In the genomic region with DNA sequence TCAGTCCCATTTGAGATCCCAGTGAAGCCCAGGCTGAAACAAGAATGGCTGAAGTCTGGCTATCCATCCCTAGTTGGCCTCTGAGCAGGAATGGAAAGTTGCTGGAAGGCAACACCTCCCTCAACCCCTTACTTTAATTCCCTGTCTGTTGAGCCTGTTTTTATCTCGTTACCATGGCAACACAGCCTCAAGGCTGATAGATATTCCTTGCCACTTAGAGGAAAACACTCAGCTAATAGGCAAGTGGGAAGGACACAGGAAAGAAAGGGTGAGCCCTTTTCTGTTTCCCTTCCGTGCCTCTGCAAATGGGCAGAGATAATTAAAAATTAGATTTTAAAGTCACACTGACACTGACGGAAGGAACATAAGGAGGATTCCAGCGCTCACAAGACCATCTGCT, we compare ENCODE assay signal across 25 cellular contexts.
DNase-seq lines count a peak whose midpoint lies in the region; ATAC-seq and TF ChIP-seq lines count a peak whose summit lies in the region.
"Had no signal": no experiment of that assay in that cellular context is flagged by ENCODE, and none has a peak within 500 bp of the region (broad histone marks: within the 10 kb centered on the region; RNA-seq: fewer than 3 reads in every experiment).

No MANE protein-coding gene starts in this region.

- H3K4me1 ChIP-seq in HEK293 (ENCODE audit: control insufficient read depth, insufficient read depth, low read length) (0 out of 2 replicates have a peak, but pooled peaks cover 4% of the 10 kb centered on the region), mesodermal cell (ENCODE audit: control insufficient read depth, insufficient read depth, low read length, poor library complexity, severe bottlenecking) (peaks cover 6% of the 10 kb centered on the region)
- H3K4me1 ChIP-seq: gastroesophageal sphincter, prostate gland, spleen, upper lobe of left lung had no signal

- H3K4me3 ChIP-seq in HEK293 (ENCODE audit: low read depth, low read length): no peak overlapping the region
- H3K4me3 ChIP-seq in mesodermal cell (ENCODE audit: extremely low read depth, insufficient read depth, low read length, poor library complexity, severe bottlenecking): no peak overlapping the region
- H3K4me3 ChIP-seq: adrenal gland, cardiac muscle cell, gastroesophageal sphincter, prostate gland, spleen, upper lobe of left lung had no signal

- H3K36me3 ChIP-seq in HEK293 (ENCODE audit: control insufficient read depth in 2 of 2, insufficient read depth in 1 of 2, low read length in 2 of 2) (no peaks in the 10 kb centered on the region), mesodermal cell (ENCODE audit: control insufficient read depth, insufficient read depth, low read length) (no peaks in the 10 kb centered on the region)
- H3K36me3 ChIP-seq: adrenal gland, cardiac muscle cell, gastroesophageal sphincter, prostate gland, spleen, upper lobe of left lung had no signal

- no peak for ATAC-seq in GM18511 (IDR thresholded peaks at IDR 0.05; ENCODE audit: unreplicated experiment)
- ATAC-seq: activated CD4-positive, CD25-positive, alpha-beta regulatory T cell treated with anti-CD3 and anti-CD28 coated beads, Interleukin-2, amount 50 U/mL, for 24 hours; activated CD8-positive, alpha-beta T cell treated with anti-CD3 and anti-CD28 coated beads for 36 hours; gastroesophageal sphincter; left colon had no signal

- peak; percentile 44 for DNase-seq in NCI-H524 treated with DMSO at 0.1 percent for 48 hours (lab: John Stamatoyannopoulos, UW)
- peak; percentile 54 for DNase-seq in ecto neural progenitor cell (ENCODE audit: low spot score)
- no peak for DNase-seq in posterior vena cava (ENCODE audit: low spot score)
- no peak for DNase-seq in C1 segment of cervical spinal cord (lab: John Stamatoyannopoulos, UW)
- no peak for DNase-seq in epidermal melanocyte (ENCODE audit: insufficient read length, low spot score)
- DNase-seq: activated CD8-positive, alpha-beta T cell treated with anti-CD3 and anti-CD28 coated beads for 36 hours; activated gamma-delta T cell treated with Interleukin-2 at 50 U/mL for 16 hours; CD4-positive, alpha-beta T cell; erythroblast; HCEC 1CT; left colon; NCI-H1436; RPMI8226; spleen; stimulated activated CD4-positive, alpha-beta T cell treated with anti-CD3 and anti-CD28 coated beads, Interleukin-4, amount 100 ng/mL, for 24 hours; T-helper 9 cell; upper lobe of left lung had no signal

- H3K9me3 ChIP-seq in HEK293 (ENCODE audit: control insufficient read depth, insufficient read depth, low read depth, low read length) (no peaks in the 10 kb centered on the region), mesodermal cell (ENCODE audit: control insufficient read depth, low read length) (no peaks in the 10 kb centered on the region)
- H3K9me3 ChIP-seq: adrenal gland, gastroesophageal sphincter, prostate gland, upper lobe of left lung had no signal

- WGBS in mesodermal cell (ENCODE audit: insufficient coverage in 2 of 2), 2 experiments: 20% methylated on average over 1 of the region's 4 CpGs; no CpG with 5 or more reads in 1 of the 2 experiments

- intact Hi-C loops in posterior vena cava (cut with DNase I): no loop called here

- no peak for TF ChIP-seq CTCF in HEK293 (tag by site-specific recombination; IDR thresholded peaks at IDR 0.05)

- CTCF ChIA-PET in HEK293 (lab: Yijun Ruan, JAX): no interaction called here

- POLR2A ChIA-PET in HEK293 (lab: Yijun Ruan, JAX): no interaction called here

- H3K27ac ChIP-seq in HEK293 (ENCODE audit: extremely low read depth, low read depth, low read length) (no peak overlapping the region), mesodermal cell (ENCODE audit: low read depth, low read length, severe bottlenecking) (peak overlapping the region; percentile 74)
- H3K27ac ChIP-seq: adrenal gland, cardiac muscle cell, gastroesophageal sphincter, prostate gland, spleen, upper lobe of left lung had no signal

TF ChIP-seq in HEK293, 187 proteins besides CTCF, POLR2A, EP300 and RAD21 (continues in another document):
- TF ChIP-seq, protein P1, sequence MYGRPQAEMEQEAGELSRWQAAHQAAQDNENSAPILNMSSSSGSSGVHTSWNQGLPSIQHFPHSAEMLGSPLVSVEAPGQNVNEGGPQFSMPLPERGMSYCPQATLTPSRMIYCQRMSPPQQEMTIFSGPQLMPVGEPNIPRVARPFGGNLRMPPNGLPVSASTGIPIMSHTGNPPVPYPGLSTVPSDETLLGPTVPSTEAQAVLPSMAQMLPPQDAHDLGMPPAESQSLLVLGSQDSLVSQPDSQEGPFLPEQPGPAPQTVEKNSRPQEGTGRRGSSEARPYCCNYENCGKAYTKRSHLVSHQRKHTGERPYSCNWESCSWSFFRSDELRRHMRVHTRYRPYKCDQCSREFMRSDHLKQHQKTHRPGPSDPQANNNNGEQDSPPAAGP (tag by site-specific recombination; IDR thresholded peaks at IDR 0.05): no peak
- TF ChIP-seq ZNF37A (tag by site-specific recombination; IDR thresholded peaks at IDR 0.05): no peak
- TF ChIP-seq, protein P2, sequence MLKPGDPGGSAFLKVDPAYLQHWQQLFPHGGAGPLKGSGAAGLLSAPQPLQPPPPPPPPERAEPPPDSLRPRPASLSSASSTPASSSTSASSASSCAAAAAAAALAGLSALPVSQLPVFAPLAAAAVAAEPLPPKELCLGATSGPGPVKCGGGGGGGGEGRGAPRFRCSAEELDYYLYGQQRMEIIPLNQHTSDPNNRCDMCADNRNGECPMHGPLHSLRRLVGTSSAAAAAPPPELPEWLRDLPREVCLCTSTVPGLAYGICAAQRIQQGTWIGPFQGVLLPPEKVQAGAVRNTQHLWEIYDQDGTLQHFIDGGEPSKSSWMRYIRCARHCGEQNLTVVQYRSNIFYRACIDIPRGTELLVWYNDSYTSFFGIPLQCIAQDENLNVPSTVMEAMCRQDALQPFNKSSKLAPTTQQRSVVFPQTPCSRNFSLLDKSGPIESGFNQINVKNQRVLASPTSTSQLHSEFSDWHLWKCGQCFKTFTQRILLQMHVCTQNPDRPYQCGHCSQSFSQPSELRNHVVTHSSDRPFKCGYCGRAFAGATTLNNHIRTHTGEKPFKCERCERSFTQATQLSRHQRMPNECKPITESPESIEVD (tag by site-specific recombination; IDR thresholded peaks at IDR 0.05): peak; percentile 48
- TF ChIP-seq ZNF670 (tag by site-specific recombination; IDR thresholded peaks at IDR 0.05; ENCODE audit: low read depth): no peak
- TF ChIP-seq, protein P3, sequence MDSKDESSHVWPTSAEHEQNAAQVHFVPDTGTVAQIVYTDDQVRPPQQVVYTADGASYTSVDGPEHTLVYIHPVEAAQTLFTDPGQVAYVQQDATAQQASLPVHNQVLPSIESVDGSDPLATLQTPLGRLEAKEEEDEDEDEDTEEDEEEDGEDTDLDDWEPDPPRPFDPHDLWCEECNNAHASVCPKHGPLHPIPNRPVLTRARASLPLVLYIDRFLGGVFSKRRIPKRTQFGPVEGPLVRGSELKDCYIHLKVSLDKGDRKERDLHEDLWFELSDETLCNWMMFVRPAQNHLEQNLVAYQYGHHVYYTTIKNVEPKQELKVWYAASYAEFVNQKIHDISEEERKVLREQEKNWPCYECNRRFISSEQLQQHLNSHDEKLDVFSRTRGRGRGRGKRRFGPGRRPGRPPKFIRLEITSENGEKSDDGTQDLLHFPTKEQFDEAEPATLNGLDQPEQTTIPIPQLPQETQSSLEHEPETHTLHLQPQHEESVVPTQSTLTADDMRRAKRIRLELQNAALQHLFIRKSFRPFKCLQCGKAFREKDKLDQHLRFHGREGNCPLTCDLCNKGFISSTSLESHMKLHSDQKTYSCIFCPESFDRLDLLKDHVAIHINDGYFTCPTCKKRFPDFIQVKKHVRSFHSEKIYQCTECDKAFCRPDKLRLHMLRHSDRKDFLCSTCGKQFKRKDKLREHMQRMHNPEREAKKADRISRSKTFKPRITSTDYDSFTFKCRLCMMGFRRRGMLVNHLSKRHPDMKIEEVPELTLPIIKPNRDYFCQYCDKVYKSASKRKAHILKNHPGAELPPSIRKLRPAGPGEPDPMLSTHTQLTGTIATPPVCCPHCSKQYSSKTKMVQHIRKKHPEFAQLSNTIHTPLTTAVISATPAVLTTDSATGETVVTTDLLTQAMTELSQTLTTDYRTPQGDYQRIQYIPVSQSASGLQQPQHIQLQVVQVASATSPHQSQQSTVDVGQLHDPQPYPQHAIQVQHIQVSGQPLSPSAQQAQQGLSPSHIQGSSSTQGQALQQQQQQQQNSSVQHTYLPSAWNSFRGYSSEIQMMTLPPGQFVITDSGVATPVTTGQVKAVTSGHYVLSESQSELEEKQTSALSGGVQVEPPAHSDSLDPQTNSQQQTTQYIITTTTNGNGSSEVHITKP (tag by site-specific recombination; IDR thresholded peaks at IDR 0.05): 0 out of 2 replicates have a peak, but pooled peaks have one; percentile 20
- TF ChIP-seq HOXA7 (CRISPR knock-in tag; IDR thresholded peaks at IDR 0.05; ENCODE audit: borderline replicate concordance): no peak
- no peak for TF ChIP-seq SP7 (tag by site-specific recombination; IDR thresholded peaks at IDR 0.05)
- no peak for TF ChIP-seq ZNF114 (tag by site-specific recombination; IDR thresholded peaks at IDR 0.05)
- TF ChIP-seq ZNF341 (tag by site-specific recombination; IDR thresholded peaks at IDR 0.05; ENCODE audit: low read depth): peak; percentile 56
- no peak for TF ChIP-seq ZNF274 (IDR thresholded peaks at IDR 0.05; ENCODE audit: low read length)
- TF ChIP-seq ZNF274 (tag by site-specific recombination; IDR thresholded peaks at IDR 0.05; ENCODE audit: borderline replicate concordance): no peak
- 0 out of 2 replicates have a peak, but pooled peaks have one; percentile 30 for TF ChIP-seq ZBTB48 (tag by site-specific recombination; IDR thresholded peaks at IDR 0.05)
- TF ChIP-seq ZNF292 (tag by site-specific recombination; IDR thresholded peaks at IDR 0.05; ENCODE audit: borderline replicate concordance, low read depth): no peak
- peak; percentile 84 for TF ChIP-seq TRIM28 (IDR thresholded peaks at IDR 0.05; ENCODE audit: borderline replicate concordance, low read length)

Comparison
In these comparisons a context has a peak if more than half of its experiments do, and no peak if none do; other contexts are left out.
1. DNase-seq: peak in NCI-H524 treated with DMSO at 0.1 percent for 48 hours (single experiment) and ecto neural progenitor cell (single experiment); none in posterior vena cava (single experiment), C1 segment of cervical spinal cord (0 of 14) and epidermal melanocyte (single experiment).